Comparison of ENCODE assay signal across 1 cellular context in the genomic region with DNA sequence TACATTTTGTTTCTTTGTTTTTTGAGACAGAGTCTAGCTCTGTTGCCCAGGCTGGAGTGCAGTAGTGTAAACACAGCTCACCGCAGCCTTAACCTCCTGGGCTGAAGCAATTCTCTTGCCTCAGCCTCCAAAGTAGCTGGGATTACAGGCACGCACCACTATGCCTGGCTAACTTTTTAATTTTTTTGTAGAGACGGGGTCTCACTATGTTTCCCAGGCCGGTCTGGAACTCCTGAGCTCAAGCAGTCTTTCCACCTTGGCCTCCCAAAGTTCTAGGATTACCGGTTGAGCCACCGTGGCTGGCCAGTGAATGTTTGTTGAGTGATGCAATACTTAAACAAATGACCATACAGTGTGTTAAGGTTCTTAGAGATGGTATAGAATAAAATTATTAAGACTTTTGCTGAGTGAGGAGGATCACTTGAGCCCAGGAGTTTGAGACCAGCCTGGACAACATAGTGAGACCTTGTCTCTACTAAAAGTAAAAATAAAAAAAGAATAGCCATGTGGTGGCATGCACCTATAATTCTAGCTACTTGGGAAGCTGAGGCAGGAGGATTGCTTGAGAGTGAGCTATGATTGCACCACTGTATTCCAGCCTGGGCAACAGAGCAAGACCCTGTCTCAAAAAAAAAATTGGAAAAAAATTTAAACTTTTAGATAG.
TF ChIP-seq lines count a peak whose summit lies in the region.

No MANE protein-coding gene starts in this region.

TF ChIP-seq in A549, 52 proteins besides CTCF, POLR2A, EP300 and RAD21:
- TF ChIP-seq JUN (IDR thresholded peaks at IDR 0.05): no peak
- no peak for TF ChIP-seq POLR2AphosphoS2 (conservative IDR thresholded peaks at IDR 0.05; ENCODE audit: low read length)
- TF ChIP-seq EHF (CRISPR knock-in tag; IDR thresholded peaks at IDR 0.05): no peak
- TF ChIP-seq, protein P1, sequence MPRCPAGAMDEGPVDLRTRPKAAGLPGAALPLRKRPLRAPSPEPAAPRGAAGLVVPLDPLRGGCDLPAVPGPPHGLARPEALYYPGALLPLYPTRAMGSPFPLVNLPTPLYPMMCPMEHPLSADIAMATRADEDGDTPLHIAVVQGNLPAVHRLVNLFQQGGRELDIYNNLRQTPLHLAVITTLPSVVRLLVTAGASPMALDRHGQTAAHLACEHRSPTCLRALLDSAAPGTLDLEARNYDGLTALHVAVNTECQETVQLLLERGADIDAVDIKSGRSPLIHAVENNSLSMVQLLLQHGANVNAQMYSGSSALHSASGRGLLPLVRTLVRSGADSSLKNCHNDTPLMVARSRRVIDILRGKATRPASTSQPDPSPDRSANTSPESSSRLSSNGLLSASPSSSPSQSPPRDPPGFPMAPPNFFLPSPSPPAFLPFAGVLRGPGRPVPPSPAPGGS (IDR thresholded peaks at IDR 0.05): no peak
- TF ChIP-seq FOSL2 (IDR thresholded peaks at IDR 0.05): no peak
- no peak for TF ChIP-seq FOSL2 (CRISPR knock-in tag; IDR thresholded peaks at IDR 0.05)
- TF ChIP-seq RARB (CRISPR knock-in tag; IDR thresholded peaks at IDR 0.05): no peak
- no peak for TF ChIP-seq ZNF302 (CRISPR knock-in tag; IDR thresholded peaks at IDR 0.05)
- no peak for TF ChIP-seq CHD4 (IDR thresholded peaks at IDR 0.05; ENCODE audit: borderline replicate concordance)
- no peak for TF ChIP-seq USF2 (IDR thresholded peaks at IDR 0.05)
- TF ChIP-seq FOXS1 (CRISPR knock-in tag; IDR thresholded peaks at IDR 0.05): no peak
- TF ChIP-seq RNF2 (IDR thresholded peaks at IDR 0.05; ENCODE audit: borderline replicate concordance, low read depth): no peak
TF ChIP-seq in A549: peak in this region for 0.
